19 cellular contexts compared by ENCODE assay signal in genomic region chr11:69215216-69215615, GRCh38. TPM values are rescaled to one million over a fixed set of nuclear protein-coding genes. Genes with fewer than 3 reads are reported as not detected.
DNase-seq lines count a peak whose midpoint lies in the region; ATAC-seq and TF ChIP-seq lines count a peak whose summit lies in the region.
"Had no signal": no experiment of that assay in that cellular context is flagged by ENCODE, and none has a peak within 500 bp of the region (broad histone marks: within the 10 kb centered on the region; RNA-seq: fewer than 3 reads in every experiment).

No MANE protein-coding gene starts in this region.

- H3K27me3 Mint-ChIP-seq in endodermal cell (ENCODE audit: insufficient read depth): peaks cover 2% of the 10 kb centered on the region

- H3K27ac Mint-ChIP-seq in endodermal cell: no peak overlapping the region

- peaks cover 0 to 9% (median 0%) of the 10 kb centered on the region in 7 donors for H3K27me3 ChIP-seq in heart right ventricle
- H3K27me3 ChIP-seq in endodermal cell (ENCODE audit: control insufficient read depth, insufficient read depth, low read length, poor library complexity, severe bottlenecking): no peaks in the 10 kb centered on the region
- H3K27me3 ChIP-seq in sigmoid colon: peaks cover 0 to 6% (median 0%) of the 10 kb centered on the region in 3 donors
- no peaks in the 10 kb centered on the region for H3K27me3 ChIP-seq in SJCRH30
- H3K27me3 ChIP-seq: SJSA1 had no signal

- no peak for TF ChIP-seq EP300 in sigmoid colon (IDR thresholded peaks at IDR 0.05)

- H3K4me1 Mint-ChIP-seq in endodermal cell: no peaks in the 10 kb centered on the region

- H3K36me3 ChIP-seq in heart right ventricle: no peaks in the 10 kb centered on the region
- no peaks in the 10 kb centered on the region for H3K36me3 ChIP-seq in endodermal cell (ENCODE audit: control insufficient read depth, insufficient read depth, low read length)
- H3K36me3 ChIP-seq in sigmoid colon: no peaks in the 10 kb centered on the region
- H3K36me3 ChIP-seq in SJCRH30: no peaks in the 10 kb centered on the region
- H3K36me3 ChIP-seq: HAP-1, SJSA1 had no signal

- 80 to 90% methylated on average over 1 of the region's 1 CpG for WGBS in heart right ventricle, 2 donors
- WGBS in endodermal cell (ENCODE audit: insufficient coverage in 1 of 2, insufficient read length in 1 of 2), 2 experiments: 78 to 88% methylated on average over 1 of the region's 1 CpG
- 85 to 96% methylated on average over 1 of the region's 1 CpG for WGBS in sigmoid colon, 2 donors

- no peak overlapping the region for H3K27ac ChIP-seq in heart right ventricle
- H3K27ac ChIP-seq in endodermal cell (ENCODE audit: low read depth, low read length): no peak overlapping the region
- no peak overlapping the region for H3K27ac ChIP-seq in sigmoid colon
- H3K27ac ChIP-seq in SJCRH30: no peak overlapping the region
- H3K27ac ChIP-seq: KMS-11, SJSA1 had no signal

- H3K9me3 Mint-ChIP-seq in endodermal cell: no peaks in the 10 kb centered on the region

- intact Hi-C loops in cardiac septum (cut with DNase I): no loop called here
- intact Hi-C loops in heart right ventricle (cut with DNase I): loop anchor here in 1 of 10 donors (10.0 kb wide), 1 partner anchor 80 kb away; no protein-coding TSS in a partner anchor
- intact Hi-C loops in sigmoid colon (cut with DNase I): no loop called here

- ATAC-seq in heart right ventricle: no peak
- ATAC-seq: Panc1 had no signal

- TF ChIP-seq CTCF in heart right ventricle (IDR thresholded peaks at IDR 0.05) (no peak), endodermal cell (conservative IDR thresholded peaks at IDR 0.05) (no peak), sigmoid colon (IDR thresholded peaks at IDR 0.05) (no peak)

- H3K4me1 ChIP-seq in heart right ventricle (peaks cover 0 to 10% (median 0%) of the 10 kb centered on the region in 9 donors), endodermal cell (ENCODE audit: control insufficient read depth, insufficient read depth, low read length) (no peaks in the 10 kb centered on the region), sigmoid colon (peaks cover 0 to 10% (median 6%) of the 10 kb centered on the region in 4 donors), SJCRH30 (no peaks in the 10 kb centered on the region)
- H3K4me1 ChIP-seq: HAP-1 had no signal

- H3K36me3 Mint-ChIP-seq in endodermal cell (ENCODE audit: low read depth): no peaks in the 10 kb centered on the region

- no peak overlapping the region for H3K9ac ChIP-seq in endodermal cell (ENCODE audit: extremely low read depth, low read length, poor library complexity, severe bottlenecking)
- H3K9ac ChIP-seq: KMS-11 had no signal

- DNase-seq in cardiac septum (ENCODE audit: low spot score) (peak; percentile 38), heart right ventricle (no peak), endodermal cell (peak; percentile 13), sigmoid colon (peak; percentile 25), SJCRH30 (no peak), DMS153 treated with DMSO at 0.1 percent for 48 hours (lab: John Stamatoyannopoulos, UW; ENCODE audit: unreplicated experiment) (no peak), NCI-H774 (lab: John Stamatoyannopoulos, UW) (no peak)
- DNase-seq: C1 segment of cervical spinal cord, GDM1, NCI-H1417 treated with DMSO at 0.1 percent for 48 hours, NCI-H1930, NCI-H345, NCI-H526 treated with DMSO at 0.1 percent for 48 hours had no signal

- H3K4me3 Mint-ChIP-seq in endodermal cell: no peak overlapping the region

- H3K9me3 ChIP-seq in heart right ventricle (no peaks in the 10 kb centered on the region), endodermal cell (ENCODE audit: control insufficient read depth, low read length) (no peaks in the 10 kb centered on the region), sigmoid colon (no peaks in the 10 kb centered on the region), SJCRH30 (replicated peaks) (no peaks in the 10 kb centered on the region)
- H3K9me3 ChIP-seq: HAP-1, SJSA1 had no signal

- no peak overlapping the region for H3K4me3 ChIP-seq in heart right ventricle
- H3K4me3 ChIP-seq in endodermal cell (ENCODE audit: low read length): no peak overlapping the region
- no peak overlapping the region for H3K4me3 ChIP-seq in sigmoid colon
- no peak overlapping the region for H3K4me3 ChIP-seq in SJCRH30
- H3K4me3 ChIP-seq: HAP-1, SJSA1 had no signal

- no peak for TF ChIP-seq POLR2A in sigmoid colon (IDR thresholded peaks at IDR 0.05)

RNA-seq across cellular contexts. Expression of gene SMIM38, which starts 59.5 kb away (rescaled TPM):
- total RNA-seq in cardiac septum (0.19 TPM), heart right ventricle (under 1 TPM in 9 of 10 donors, not detected in 1; 0.11 to 0.56 (median 0.18) TPM), endodermal cell (under 1 TPM; 0.20 to 0.64 TPM), sigmoid colon (1 to 10 TPM; 1.1 to 5.4 (median 2.8) TPM)
- polyA plus RNA-seq in heart right ventricle (under 1 TPM; 0.07 to 0.22 TPM), sigmoid colon (under 1 TPM in 1 of 3 donors, not detected in 2; 0.19 TPM)
- polyA plus RNA-seq in endodermal cell (2013, experiment 1 of 2): 0.18 TPM
- not detected for polyA plus RNA-seq in endodermal cell (2013, experiment 2 of 2)
- 0.30 and 0.40 TPM in 2 replicates for total RNA-seq in SJCRH30 (2014; rRNA removed; shearing (Covaris generic))
- total RNA-seq: Daoy, HT-29 had no signal

Comparison
In these comparisons a context has a peak if more than half of its experiments do, and no peak if none do; other contexts are left out.
1. DNase-seq: peak in cardiac septum (single experiment), endodermal cell (single experiment) and sigmoid colon (single experiment); none in heart right ventricle (0 of 2), SJCRH30 (0 of 2), DMS153 treated with DMSO at 0.1 percent for 48 hours (single experiment) and NCI-H774 (single experiment).